Comparison of ENCODE assay signal across 1 cellular context in the genomic region with DNA sequence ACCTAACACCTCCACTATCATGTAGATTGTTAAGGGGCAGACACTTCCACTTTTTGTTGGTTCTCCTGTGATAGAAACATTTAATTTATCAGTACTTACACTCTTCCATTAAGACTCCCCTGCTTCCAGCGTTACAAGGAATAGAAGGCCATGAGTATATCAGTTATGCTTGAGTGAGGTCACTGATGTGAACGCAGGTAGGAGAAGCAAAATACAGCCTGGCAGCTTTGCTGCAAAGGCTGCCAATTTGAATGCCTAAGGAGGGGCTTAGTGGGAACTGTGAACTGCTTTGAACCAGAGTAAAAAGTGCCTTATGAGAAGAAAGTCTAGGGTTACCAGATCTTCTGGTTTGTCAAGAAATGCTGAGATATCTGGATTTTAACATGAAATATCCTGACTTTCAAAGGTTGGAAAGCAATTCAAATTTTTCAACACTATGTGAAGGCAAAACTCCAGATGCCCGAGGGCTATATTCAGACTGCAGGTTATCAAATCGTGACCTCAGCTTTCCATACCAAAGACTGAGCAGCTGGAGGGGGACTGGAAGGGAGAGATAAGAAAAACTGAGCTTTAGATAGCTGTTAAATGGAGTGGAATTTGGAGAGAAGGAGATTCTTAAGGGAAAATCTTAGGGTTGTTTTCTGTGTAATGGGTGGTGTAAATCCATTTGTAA.
TF ChIP-seq lines count a peak whose summit lies in the region.

No MANE protein-coding gene starts in this region.

TF ChIP-seq in H1, 55 proteins besides CTCF, POLR2A, EP300 and RAD21:
- TF ChIP-seq, protein P1, sequence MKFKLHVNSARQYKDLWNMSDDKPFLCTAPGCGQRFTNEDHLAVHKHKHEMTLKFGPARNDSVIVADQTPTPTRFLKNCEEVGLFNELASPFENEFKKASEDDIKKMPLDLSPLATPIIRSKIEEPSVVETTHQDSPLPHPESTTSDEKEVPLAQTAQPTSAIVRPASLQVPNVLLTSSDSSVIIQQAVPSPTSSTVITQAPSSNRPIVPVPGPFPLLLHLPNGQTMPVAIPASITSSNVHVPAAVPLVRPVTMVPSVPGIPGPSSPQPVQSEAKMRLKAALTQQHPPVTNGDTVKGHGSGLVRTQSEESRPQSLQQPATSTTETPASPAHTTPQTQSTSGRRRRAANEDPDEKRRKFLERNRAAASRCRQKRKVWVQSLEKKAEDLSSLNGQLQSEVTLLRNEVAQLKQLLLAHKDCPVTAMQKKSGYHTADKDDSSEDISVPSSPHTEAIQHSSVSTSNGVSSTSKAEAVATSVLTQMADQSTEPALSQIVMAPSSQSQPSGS (IDR thresholded peaks at IDR 0.05; ENCODE audit: low read length): no peak
- no peak for TF ChIP-seq GTF2F1 (IDR thresholded peaks at IDR 0.05; ENCODE audit: borderline replicate concordance, low read depth, low read length)
- no peak for TF ChIP-seq BCL11A (IDR thresholded peaks at IDR 0.05; ENCODE audit: low read depth in 2 of 2, low read length in 2 of 2)
- TF ChIP-seq TAF7 (optimal IDR thresholded peaks at IDR 0.05; ENCODE audit: borderline replicate concordance, low read depth, low read length): no peak
- TF ChIP-seq EGR1 (IDR thresholded peaks at IDR 0.05; ENCODE audit: borderline replicate concordance, low read depth, low read length): no peak
- TF ChIP-seq, protein P2, sequence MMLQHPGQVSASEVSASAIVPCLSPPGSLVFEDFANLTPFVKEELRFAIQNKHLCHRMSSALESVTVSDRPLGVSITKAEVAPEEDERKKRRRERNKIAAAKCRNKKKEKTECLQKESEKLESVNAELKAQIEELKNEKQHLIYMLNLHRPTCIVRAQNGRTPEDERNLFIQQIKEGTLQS (IDR thresholded peaks at IDR 0.05; ENCODE audit: insufficient read depth, low read depth, low read length): no peak
- no peak for TF ChIP-seq KDM1A (IDR thresholded peaks at IDR 0.05; ENCODE audit: borderline replicate concordance, low read length)
